Comparison of ENCODE assay signal across 8 cellular contexts in the genomic region with DNA sequence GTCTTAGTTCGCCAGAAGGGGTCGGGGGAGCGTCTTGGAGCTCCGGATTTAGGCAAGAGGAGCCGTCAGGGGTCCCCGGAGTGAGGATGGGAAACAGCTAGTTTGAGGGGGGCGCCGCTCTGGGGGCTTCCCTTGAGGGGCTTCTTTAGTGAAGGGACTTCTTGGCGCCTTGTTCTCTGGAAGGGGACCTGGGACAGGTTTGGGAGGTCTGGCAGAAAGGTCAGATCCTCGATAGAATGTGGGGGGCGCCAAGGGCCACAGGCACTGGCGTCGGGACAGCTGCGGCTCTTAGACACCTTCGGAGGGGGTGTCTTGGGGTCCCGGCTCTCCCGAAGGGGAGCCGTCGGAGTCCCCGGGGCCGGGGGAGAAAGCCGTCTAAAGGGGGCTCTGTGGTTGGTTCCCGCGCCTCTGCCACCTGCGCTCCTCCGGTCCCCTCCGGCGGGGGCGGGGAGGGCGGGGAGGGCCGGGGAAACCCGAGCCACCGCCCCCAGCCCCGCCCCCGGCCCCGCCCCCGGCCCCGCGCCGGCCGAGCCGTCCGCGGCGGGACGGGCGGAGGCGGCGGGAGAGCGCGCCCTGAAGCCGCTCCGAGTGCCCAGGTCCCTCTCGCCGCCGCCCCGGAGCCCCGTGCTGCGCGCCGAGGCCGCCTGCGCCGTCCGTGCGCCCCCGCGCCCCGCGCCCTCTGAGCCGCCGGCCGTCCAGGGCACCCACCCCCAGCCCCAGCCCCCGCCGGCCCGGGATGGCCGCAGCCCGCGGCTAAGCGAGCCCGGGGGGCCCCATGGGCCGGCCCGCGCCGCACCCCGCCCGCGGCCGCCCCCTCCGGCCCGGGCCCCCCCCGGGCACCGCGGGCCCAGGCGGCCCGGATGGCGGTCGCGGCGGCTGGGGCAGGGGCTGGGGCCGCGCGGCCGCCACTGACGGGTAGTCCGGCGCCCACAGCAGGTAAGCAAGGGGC. TPM values are rescaled to one million over a fixed set of nuclear protein-coding genes. Genes with fewer than 3 reads are reported as not detected.
DNase-seq lines count a peak whose midpoint lies in the region; ATAC-seq and TF ChIP-seq lines count a peak whose summit lies in the region.

A gene with protein sequence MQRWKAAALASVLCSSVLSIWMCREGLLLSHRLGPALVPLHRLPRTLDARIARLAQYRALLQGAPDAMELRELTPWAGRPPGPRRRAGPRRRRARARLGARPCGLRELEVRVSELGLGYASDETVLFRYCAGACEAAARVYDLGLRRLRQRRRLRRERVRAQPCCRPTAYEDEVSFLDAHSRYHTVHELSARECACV (plus strand): TSS at position 552 of the 949 bp plus-strand sequence. CDS start 19,099 bp downstream, outside the sequence.

- H3K27me3 ChIP-seq in A673 (replicated peaks; ENCODE audit: insufficient read depth, low read depth, low read length, poor library complexity) = no peaks in the 10 kb centered on the region
- H3K27me3 ChIP-seq in HL-60 (ENCODE audit: insufficient read depth, poor library complexity, severe bottlenecking) = peaks cover 22% of the 10 kb centered on the region
- H3K27me3 ChIP-seq in ectodermal cell (ENCODE audit: control insufficient read depth, insufficient read depth, low read length, poor library complexity, severe bottlenecking) = peaks cover 25% of the 10 kb centered on the region

- H3K4me1 ChIP-seq in A673 (ENCODE audit: insufficient read depth, low read length, poor library complexity, severe bottlenecking) (peaks cover 34% of the 10 kb centered on the region), ectodermal cell (ENCODE audit: control insufficient read depth, insufficient read depth, low read length) (peaks cover 8% of the 10 kb centered on the region)

- WGBS in ectodermal cell, 2 experiments = 3% methylated on average over 106 of the region's 107 CpGs

- intact Hi-C loops in A673 (cut with micrococcal nuclease; ENCODE audit: unreplicated experiment) = loop anchor here (2.0 kb wide), 2 partner anchors 88 to 218 kb away; no protein-coding TSS in a partner anchor
- intact Hi-C loops in activated B cell treated with CpG ODN at 0.5 μM for 24 hours (cut with micrococcal nuclease) = loop anchor here (1.0 kb wide), 5 partner anchors 13 to 218 kb away; partner anchors contain the start of genes DUS3L and VMAC
- intact Hi-C loops in natural killer cell (cut with micrococcal nuclease) = loop anchor here (1.0 to 5.0 kb wide), 3 partner anchors 88 to 218 kb away; partner anchors contain the start of gene VMAC

- H3K36me3 ChIP-seq in A673 (ENCODE audit: insufficient read depth, low read length, poor library complexity, severe bottlenecking) (no peaks in the 10 kb centered on the region), ectodermal cell (ENCODE audit: control insufficient read depth, insufficient read depth, low read length) (no peaks in the 10 kb centered on the region)

- peak; percentile 47 for ATAC-seq in activated B cell treated with CpG ODN at 0.5 μM for 24 hours (ENCODE audit: low read depth)
- peak in 2 of 3 donors; percentile 37 to 41 for ATAC-seq in natural killer cell
- no peak for ATAC-seq in activated CD4-positive, CD25-positive, alpha-beta regulatory T cell treated with anti-CD3 and anti-CD28 coated beads, Interleukin-2, amount 50 U/mL, for 24 hours

- H3K27ac ChIP-seq in A673 (ENCODE audit: low read depth, low read length, poor library complexity, severe bottlenecking) = peak within 1 kb of the TSS; percentile 10
- no peak within 1 kb of the TSS for H3K27ac ChIP-seq in HL-60 (replicated peaks)
- no peak within 1 kb of the TSS for H3K27ac ChIP-seq in ectodermal cell (ENCODE audit: insufficient read depth, low read depth, low read length, poor library complexity, severe bottlenecking)

- POLR2A ChIA-PET in A673 (lab: Charles Lee; ENCODE audit: low non-redundant PET) (no interaction called here), activated B cell treated with CpG ODN at 0.5 μM for 24 hours (lab: Charles Lee) (interaction anchor here (0.7 to 1.7 kb wide), 9 partner anchors 14 to 1211 kb away, joined by 3 to 11 read pairs (median 4); partner anchors contain the start of genes ALKBH7, CATSPERD, DUS3L and NDUFA11)

- DNase-seq in A673 (ENCODE audit: low spot score) (peak; percentile 61), HL-60 (ENCODE audit: low read depth in 1 of 2, low spot score in 1 of 2) (no peak), activated B cell treated with CpG ODN at 0.5 μM for 24 hours (peak; percentile 51), natural killer cell (no peak), GM19240 (ENCODE audit: insufficient read length, low spot score) (no peak), NOMO-1 treated with DMSO at 0.1 percent for 48 hours (lab: John Stamatoyannopoulos, UW; ENCODE audit: unreplicated experiment) (no peak)

- CTCF ChIA-PET in A673 (lab: Charles Lee) (interaction anchor here (0.6 to 1.8 kb wide), 26 partner anchors 7 to 321 kb away, joined by 3 to 27 read pairs (median 4); partner anchors contain the start of genes CATSPERD, DUS3L, LONP1 and NDUFA11), activated B cell treated with CpG ODN at 0.5 μM for 24 hours (lab: Charles Lee) (interaction anchor here (0.7 to 1.7 kb wide), 15 partner anchors 9 to 218 kb away, joined by 3 to 21 read pairs (median 5); partner anchors contain the start of gene DUS3L)

- H3K9me3 ChIP-seq in A673 (ENCODE audit: low read depth, low read length, poor library complexity, severe bottlenecking) (no peaks in the 10 kb centered on the region), ectodermal cell (ENCODE audit: control insufficient read depth, low read length) (no peaks in the 10 kb centered on the region)

- TF ChIP-seq CTCF in A673 (conservative IDR thresholded peaks at IDR 0.05; ENCODE audit: low read depth, low read length) = no peak
- no peak for TF ChIP-seq CTCF in HL-60 (IDR thresholded peaks at IDR 0.05; ENCODE audit: insufficient read depth, low read length)
- no peak for TF ChIP-seq CTCF in activated B cell treated with CpG ODN at 0.5 μM for 24 hours (IDR thresholded peaks at IDR 0.05)
- TF ChIP-seq CTCF in natural killer cell (IDR thresholded peaks at IDR 0.05) = no peak

- H3K27ac Mint-ChIP-seq in activated B cell treated with CpG ODN at 0.5 μM for 24 hours = peak within 1 kb of the TSS; percentile 18
- peak within 1 kb of the TSS; percentile 74 to 91 for H3K27ac Mint-ChIP-seq in natural killer cell

- H3K4me3 Mint-ChIP-seq in activated B cell treated with CpG ODN at 0.5 μM for 24 hours = peak within 1 kb of the TSS; percentile 67
- peak within 1 kb of the TSS; percentile 78 for H3K4me3 Mint-ChIP-seq in natural killer cell

- BruUV-seq in A673 (replicated peaks; lab: Mats Ljungman, UMichigan) = no TSS peak

- no peaks in the 10 kb centered on the region for H3K9me3 Mint-ChIP-seq in activated B cell treated with CpG ODN at 0.5 μM for 24 hours
- H3K9me3 Mint-ChIP-seq in natural killer cell = no peaks in the 10 kb centered on the region

- H3K4me3 ChIP-seq in A673 (ENCODE audit: low read depth, low read length, poor library complexity, severe bottlenecking) (peak within 1 kb of the TSS; percentile 47), HL-60 (replicated peaks; ENCODE audit: insufficient read depth, low read length) (peak within 1 kb of the TSS; percentile 4; the same call in 1 of the 2 replicates), ectodermal cell (ENCODE audit: insufficient read depth, low read depth, low read length) (peak within 1 kb of the TSS; percentile 40)

- H3K27me3 Mint-ChIP-seq in activated B cell treated with CpG ODN at 0.5 μM for 24 hours (peaks cover 20% of the 10 kb centered on the region), natural killer cell (ENCODE audit: low read depth in 2 of 2) (peaks cover 7 to 44% of the 10 kb centered on the region in 2 donors)

- H3K4me1 Mint-ChIP-seq in activated B cell treated with CpG ODN at 0.5 μM for 24 hours (peaks cover 24% of the 10 kb centered on the region), natural killer cell (peaks cover 12 to 19% of the 10 kb centered on the region in 2 donors)

- no peaks in the 10 kb centered on the region for H3K36me3 Mint-ChIP-seq in activated B cell treated with CpG ODN at 0.5 μM for 24 hours (ENCODE audit: low read depth)
- H3K36me3 Mint-ChIP-seq in natural killer cell = no peaks in the 10 kb centered on the region

RNA-seq across cellular contexts. Expression of the gene that starts here (rescaled TPM):
- total RNA-seq in A673 (2021) (1.6 and 3.9 TPM in 2 replicates), activated B cell treated with CpG ODN at 0.5 μM for 24 hours (0.32 and 0.42 TPM in 2 replicates), natural killer cell (under 1 TPM in 2 of 3 donors, not detected in 1; 0.33 to 0.34 TPM)
- 9.2 TPM for polyA plus RNA-seq in ectodermal cell (2013, experiment 1 of 4)
- 10.3 TPM for polyA plus RNA-seq in ectodermal cell (2013, experiment 2 of 4)
- polyA plus RNA-seq in ectodermal cell (2013, experiment 3 of 4) = 9.6 TPM
- polyA plus RNA-seq in ectodermal cell (2013, experiment 4 of 4) = 11.0 TPM

Comparison
In these comparisons a context has a peak if more than half of its experiments do, and no peak if none do; other contexts are left out.
1. Peak in DNase-seq and ATAC-seq in activated B cell treated with CpG ODN at 0.5 μM for 24 hours; RNA of the gene not detected or under 1 TPM.
2. Peak in ATAC-seq in natural killer cell; RNA of the gene not detected or under 1 TPM.